Comparison of ENCODE assay signal across 22 cellular contexts in the genomic region with DNA sequence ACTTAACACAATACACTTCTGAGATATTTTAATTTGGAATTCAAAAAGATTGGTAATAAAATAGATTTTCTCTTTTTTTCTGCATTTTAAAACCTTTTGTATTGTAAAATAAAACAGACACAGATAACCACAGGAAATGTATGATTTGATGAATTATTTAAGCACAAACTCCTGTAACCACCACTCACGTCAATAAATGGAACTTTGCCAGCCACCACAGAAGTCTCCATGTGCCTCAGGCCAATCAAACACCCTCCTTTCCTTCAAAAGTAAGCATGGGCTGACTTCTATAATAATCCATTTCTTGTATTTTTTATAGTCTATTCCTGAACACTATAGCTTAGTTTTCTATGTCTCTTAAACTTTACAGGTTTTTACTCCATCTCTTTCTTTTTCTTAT.
A peak's percentile ranks its signal among the peaks of the same experiment; 100 is the strongest.
DNase-seq lines count a peak whose midpoint lies in the region; TF ChIP-seq lines count a peak whose summit lies in the region.
"Had no signal": no experiment of that assay in that cellular context is flagged by ENCODE, and none has a peak within 500 bp of the region (broad histone marks: within the 10 kb centered on the region; RNA-seq: fewer than 3 reads in every experiment).

No MANE protein-coding gene starts in this region.

- in situ Hi-C loops in brain microvascular endothelial cell (cut with HindIII; ENCODE audit: low pct_ligation_motif_present, low sequenced_read_pairs) (no loop called here), G401 (cut with HindIII; ENCODE audit: low sequenced_read_pairs) (no loop called here)

- H3K27me3 ChIP-seq in brain microvascular endothelial cell (replicated peaks): no peaks in the 10 kb centered on the region
- H3K27me3 ChIP-seq: transverse colon had no signal

- no peak for TF ChIP-seq CTCF in brain microvascular endothelial cell (IDR thresholded peaks at IDR 0.05; ENCODE audit: low read depth, low read length, missing control alignments)

- no peak overlapping the region for H3K27ac ChIP-seq in brain microvascular endothelial cell
- H3K27ac ChIP-seq: transverse colon, VCaP had no signal

- no peaks in the 10 kb centered on the region for H3K36me3 ChIP-seq in brain microvascular endothelial cell (replicated peaks)
- H3K36me3 ChIP-seq: transverse colon had no signal

- H3K27ac Mint-ChIP-seq in T-helper 2 cell treated with Interferon-gamma antibody and Interleukin-4, amounts not matched to agents 5 μg/mL and 100 μg/mL, for 36 hours: no peak overlapping the region
- H3K27ac Mint-ChIP-seq: activated naive CD8-positive, alpha-beta T cell treated with anti-CD3 and anti-CD28 coated beads, Interleukin-2, amount 10 ng/mL, durations not matched to agents 7 days and 5 days; IgD-negative memory B cell had no signal

- no peak overlapping the region for H3K4me3 Mint-ChIP-seq in T-helper 2 cell treated with Interferon-gamma antibody and Interleukin-4, amounts not matched to agents 5 μg/mL and 100 μg/mL, for 36 hours
- H3K4me3 Mint-ChIP-seq: activated naive CD8-positive, alpha-beta T cell treated with anti-CD3 and anti-CD28 coated beads, Interleukin-2, amount 10 ng/mL, durations not matched to agents 7 days and 5 days; IgD-negative memory B cell had no signal

- peaks cover 5% of the 10 kb centered on the region for H3K9me3 Mint-ChIP-seq in T-helper 2 cell treated with Interferon-gamma antibody and Interleukin-4, amounts not matched to agents 5 μg/mL and 100 μg/mL, for 36 hours
- H3K9me3 Mint-ChIP-seq: activated naive CD8-positive, alpha-beta T cell treated with anti-CD3 and anti-CD28 coated beads, Interleukin-2, amount 10 ng/mL, durations not matched to agents 7 days and 5 days had no signal

- H3K27me3 Mint-ChIP-seq in T-helper 2 cell treated with Interferon-gamma antibody and Interleukin-4, amounts not matched to agents 5 μg/mL and 100 μg/mL, for 36 hours (ENCODE audit: low read depth): no peaks in the 10 kb centered on the region
- H3K27me3 Mint-ChIP-seq: activated naive CD8-positive, alpha-beta T cell treated with anti-CD3 and anti-CD28 coated beads, Interleukin-2, amount 10 ng/mL, durations not matched to agents 7 days and 5 days; IgD-negative memory B cell had no signal

- H3K4me1 Mint-ChIP-seq in T-helper 2 cell treated with Interferon-gamma antibody and Interleukin-4, amounts not matched to agents 5 μg/mL and 100 μg/mL, for 36 hours (ENCODE audit: low read depth): no peaks in the 10 kb centered on the region
- H3K4me1 Mint-ChIP-seq: activated naive CD8-positive, alpha-beta T cell treated with anti-CD3 and anti-CD28 coated beads, Interleukin-2, amount 10 ng/mL, durations not matched to agents 7 days and 5 days; IgD-negative memory B cell had no signal

- peak; percentile 1 for DNase-seq in EH (ENCODE audit: low read depth)
- peak; percentile 45 for DNase-seq in M059J (ENCODE audit: low read depth)
- peak; percentile 48 for DNase-seq in brain microvascular endothelial cell
- peak; percentile 13 for DNase-seq in foreskin melanocyte
- DNase-seq in G401 (ENCODE audit: low spot score): no peak
- no peak for DNase-seq in effector CD4-positive, alpha-beta T cell
- DNase-seq in T-helper 2 cell treated with Interferon-gamma antibody and Interleukin-4, amounts not matched to agents 5 μg/mL and 100 μg/mL, for 36 hours (ENCODE audit: low spot score): no peak
- DNase-seq: activated CD4-positive, alpha-beta T cell treated with anti-CD3 and anti-CD28 coated beads for 48 hours; activated CD8-positive, alpha-beta memory T cell treated with anti-CD3 and anti-CD28 coated beads for 24 hours; activated gamma-delta T cell; activated naive CD8-positive, alpha-beta T cell treated with anti-CD3 and anti-CD28 coated beads, Interleukin-2, amount 10 ng/mL, durations not matched to agents 7 days and 5 days; effector CD8-positive, alpha-beta T cell; mesenchymal stem cell; NCI-H1417 treated with DMSO at 0.1 percent for 48 hours; NCI-H2081 treated with DMSO at 0.1 percent for 48 hours; NCI-H345; posterior cingulate gyrus; right cardiac atrium; stimulated activated CD4-positive, alpha-beta T cell treated with anti-CD3 and anti-CD28 coated beads, Interleukin-2, amount 100 ng/mL, for 24 hours; transverse colon had no signal

- H3K36me3 Mint-ChIP-seq in T-helper 2 cell treated with Interferon-gamma antibody and Interleukin-4, amounts not matched to agents 5 μg/mL and 100 μg/mL, for 36 hours (ENCODE audit: low read depth): no peaks in the 10 kb centered on the region
- H3K36me3 Mint-ChIP-seq: activated naive CD8-positive, alpha-beta T cell treated with anti-CD3 and anti-CD28 coated beads, Interleukin-2, amount 10 ng/mL, durations not matched to agents 7 days and 5 days; IgD-negative memory B cell had no signal

- H3K4me3 ChIP-seq in brain microvascular endothelial cell (ENCODE audit: low read depth, low read length): no peak overlapping the region
- H3K4me3 ChIP-seq: transverse colon had no signal

Comparison
In these comparisons a context has a peak if more than half of its experiments do, and no peak if none do; other contexts are left out.
1. DNase-seq: peak in EH (single experiment), M059J (single experiment), brain microvascular endothelial cell (single experiment) and foreskin melanocyte (single experiment); none in G401 (single experiment), effector CD4-positive, alpha-beta T cell (single experiment) and T-helper 2 cell treated with Interferon-gamma antibody and Interleukin-4, amounts not matched to agents 5 μg/mL and 100 μg/mL, for 36 hours (single experiment).